In the genomic region with DNA sequence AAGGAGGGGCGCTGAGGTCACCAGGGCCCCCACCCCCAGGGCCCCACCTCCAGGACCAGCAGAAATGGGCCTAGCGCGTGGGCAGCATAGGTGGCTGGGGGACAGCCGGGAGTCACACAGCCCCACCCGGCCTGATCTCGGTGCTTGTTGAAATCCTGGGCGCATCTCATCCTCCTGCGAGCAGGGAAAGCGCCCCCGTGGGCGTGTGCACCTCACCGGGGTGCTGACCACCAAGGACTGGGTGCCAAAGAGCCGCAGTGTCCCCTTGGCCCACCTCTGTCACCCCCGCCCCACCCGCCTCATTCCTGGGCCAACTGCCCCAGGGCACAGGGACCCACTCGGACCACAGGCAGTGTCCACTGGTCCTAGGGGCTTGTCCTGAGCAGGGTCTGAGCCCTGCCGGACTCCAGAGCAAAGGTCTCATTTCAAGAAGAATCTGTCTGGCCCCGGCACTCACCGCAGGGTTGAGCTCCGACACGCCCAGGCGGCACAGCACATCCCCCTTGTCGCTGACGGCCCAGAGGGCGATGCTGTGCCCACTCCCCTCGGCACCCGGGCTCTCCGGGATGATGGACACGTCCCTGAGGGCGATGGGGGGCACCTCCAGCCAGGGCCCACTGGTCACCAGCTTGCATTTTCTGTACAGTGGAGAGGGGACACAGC, we compare ENCODE assay signal across 19 cellular contexts. TPM values are rescaled to one million over a fixed set of nuclear protein-coding genes. Genes with fewer than 3 reads are reported as not detected.
DNase-seq lines count a peak whose midpoint lies in the region; ATAC-seq and TF ChIP-seq lines count a peak whose summit lies in the region.
"Had no signal": no experiment of that assay in that cellular context is flagged by ENCODE, and none has a peak within 500 bp of the region (broad histone marks: within the 10 kb centered on the region; RNA-seq: fewer than 3 reads in every experiment).

No MANE protein-coding gene starts in this region.

- no CpG with 5 or more reads among the region's 30 CpGs for WGBS in neuronal stem cell (ENCODE audit: extremely low coverage in 2 of 2, insufficient read length in 2 of 2, insufficient replicate concordance in 1 of 2), 2 donors

- H3K4me3 ChIP-seq in neuronal stem cell (ENCODE audit: low read length in 2 of 2), result no peak overlapping the region

- H2BK5ac ChIP-seq in neuronal stem cell (ENCODE audit: low read length), result no peak overlapping the region

- no peaks in the 10 kb centered on the region for H3K27me3 ChIP-seq in neuronal stem cell (ENCODE audit: control insufficient read depth in 3 of 3, insufficient read depth in 3 of 3, low read depth in 1 of 3, low read length in 3 of 3)

- no peak overlapping the region for H3K14ac ChIP-seq in neuronal stem cell (ENCODE audit: low read length)

- H3K9me3 Mint-ChIP-seq in natural killer cell treated with Interleukin-12 subunit alpha and Interleukin-12 subunit beta and Interleukin-15 and Interleukin-18, amount 100 ng/mL, for 72 hours, result no peaks in the 10 kb centered on the region
- H3K9me3 Mint-ChIP-seq in natural killer cell, result no peaks in the 10 kb centered on the region
- H3K9me3 Mint-ChIP-seq: H9 had no signal

- DNase-seq in natural killer cell treated with Interleukin-12 subunit alpha and Interleukin-12 subunit beta and Interleukin-15 and Interleukin-18, amount 100 ng/mL, for 72 hours (ENCODE audit: low spot score), result peak; percentile 52
- DNase-seq in natural killer cell, result no peak
- DNase-seq in neuronal stem cell (ENCODE audit: low spot score), result no peak
- no peak for DNase-seq in NCI-H2171 (lab: John Stamatoyannopoulos, UW)
- DNase-seq: ACHN, C1 segment of cervical spinal cord, DMS79 treated with DMSO at 0.1 percent for 48 hours, H9, KBM-7, NCI-H1105 treated with DMSO at 0.1 percent for 48 hours, NCI-H187, NCI-H2107, NCI-H2227 treated with DMSO at 0.1 percent for 48 hours, NCI-H510A treated with DMSO at 0.1 percent for 48 hours, NCI-H774 had no signal

- H2BK15ac ChIP-seq in neuronal stem cell (ENCODE audit: low read length), result no peak overlapping the region

- intact Hi-C loops in natural killer cell (cut with micrococcal nuclease), result no loop called here

- H3K4me1 ChIP-seq in neuronal stem cell (ENCODE audit: control insufficient read depth in 2 of 2, insufficient read depth in 1 of 2, low read depth in 1 of 2, low read length in 2 of 2), result peaks cover 3 to 5% of the 10 kb centered on the region in 2 donors

- H3K27ac ChIP-seq in VCaP, result peak overlapping the region; percentile 43; the same call in 1 of the 2 replicates
- H3K27ac ChIP-seq in neuronal stem cell (replicated peaks; ENCODE audit: low read length), result no peak overlapping the region

- H3K36me3 ChIP-seq in neuronal stem cell (replicated peaks in 1 of 2; ENCODE audit: control insufficient read depth in 2 of 2, insufficient read depth in 2 of 2, low read length in 2 of 2), result peaks cover 8 to 18% of the 10 kb centered on the region in 2 donors

- no peaks in the 10 kb centered on the region for H3K27me3 Mint-ChIP-seq in natural killer cell treated with Interleukin-12 subunit alpha and Interleukin-12 subunit beta and Interleukin-15 and Interleukin-18, amount 100 ng/mL, for 72 hours
- no peaks in the 10 kb centered on the region for H3K27me3 Mint-ChIP-seq in natural killer cell (ENCODE audit: low read depth in 2 of 2)

- H3K4me2 ChIP-seq in neuronal stem cell (ENCODE audit: insufficient read depth, low read length, poor library complexity, severe bottlenecking), result no peak overlapping the region

- no peak overlapping the region for H3K27ac Mint-ChIP-seq in natural killer cell treated with Interleukin-12 subunit alpha and Interleukin-12 subunit beta and Interleukin-15 and Interleukin-18, amount 100 ng/mL, for 72 hours
- H3K27ac Mint-ChIP-seq in natural killer cell, result no peak overlapping the region

- no peak overlapping the region for H2BK12ac ChIP-seq in neuronal stem cell (ENCODE audit: low read length)

- no peak overlapping the region for H3K4ac ChIP-seq in neuronal stem cell (ENCODE audit: low read length)

- no peak overlapping the region for H4K8ac ChIP-seq in neuronal stem cell (ENCODE audit: low read depth, low read length)

- H3K9me3 ChIP-seq in neuronal stem cell (replicated peaks in 1 of 2; ENCODE audit: control insufficient read depth in 2 of 2, insufficient read depth in 1 of 2, low read depth in 1 of 2, low read length in 2 of 2), result no peaks in the 10 kb centered on the region

- peak overlapping the region; percentile 28 for H3K18ac ChIP-seq in neuronal stem cell (ENCODE audit: low read length)

- no peak overlapping the region for H3K9ac ChIP-seq in neuronal stem cell (ENCODE audit: low read depth, low read length, poor library complexity)

- peak overlapping the region; percentile 70 for H2AK5ac ChIP-seq in neuronal stem cell (ENCODE audit: low read depth, low read length)

- no peak overlapping the region for H4K91ac ChIP-seq in neuronal stem cell (ENCODE audit: low read depth, low read length, poor library complexity)

- H3K4me3 Mint-ChIP-seq in natural killer cell treated with Interleukin-12 subunit alpha and Interleukin-12 subunit beta and Interleukin-15 and Interleukin-18, amount 100 ng/mL, for 72 hours, result no peak overlapping the region
- no peak overlapping the region for H3K4me3 Mint-ChIP-seq in natural killer cell
- H3K4me3 Mint-ChIP-seq: H9 had no signal

- no peak overlapping the region for H2AFZ ChIP-seq in neuronal stem cell (ENCODE audit: low read length)

- peaks cover 2% of the 10 kb centered on the region for H3K79me1 ChIP-seq in neuronal stem cell (ENCODE audit: low read depth, low read length)

- peaks cover 11 to 14% of the 10 kb centered on the region in 2 donors for H3K4me1 Mint-ChIP-seq in natural killer cell treated with Interleukin-12 subunit alpha and Interleukin-12 subunit beta and Interleukin-15 and Interleukin-18, amount 100 ng/mL, for 72 hours (ENCODE audit: low read depth in 2 of 2)
- peaks cover 8 to 15% of the 10 kb centered on the region in 2 donors for H3K4me1 Mint-ChIP-seq in natural killer cell

- H3K36me3 Mint-ChIP-seq in natural killer cell treated with Interleukin-12 subunit alpha and Interleukin-12 subunit beta and Interleukin-15 and Interleukin-18, amount 100 ng/mL, for 72 hours, result no peaks in the 10 kb centered on the region
- no peaks in the 10 kb centered on the region for H3K36me3 Mint-ChIP-seq in natural killer cell

- no peak for TF ChIP-seq CTCF in natural killer cell (IDR thresholded peaks at IDR 0.05)
- TF ChIP-seq CTCF in VCaP (conservative IDR thresholded peaks at IDR 0.05), result no peak

- no peak for ATAC-seq in natural killer cell treated with Interleukin-12 subunit alpha and Interleukin-12 subunit beta and Interleukin-15 and Interleukin-18, amount 100 ng/mL, for 72 hours
- ATAC-seq in natural killer cell (no peak), HG02678 (IDR thresholded peaks at IDR 0.05; ENCODE audit: unreplicated experiment) (no peak), GM21423 (IDR thresholded peaks at IDR 0.05; ENCODE audit: unreplicated experiment) (no peak)
- ATAC-seq: HepG2 had no signal

- no peak overlapping the region for H3K23ac ChIP-seq in neuronal stem cell (ENCODE audit: low read depth, low read length, poor library complexity)

- no peak overlapping the region for H2BK120ac ChIP-seq in neuronal stem cell (ENCODE audit: low read depth, low read length)

RNA-seq across cellular contexts. Expression of gene BHLHA15, which starts 11.4 kb away (rescaled TPM):
- 1 to 10 TPM; 1.8 to 2.4 TPM for total RNA-seq in natural killer cell treated with Interleukin-12 subunit alpha and Interleukin-12 subunit beta and Interleukin-15 and Interleukin-18, amount 100 ng/mL, for 72 hours
- 1 to 10 TPM in 1 of 3 donors, not detected in 2; 3.3 TPM for total RNA-seq in natural killer cell
- 2.4 TPM for polyA plus RNA-seq in neuronal stem cell (2013, experiment 1 of 2)
- 2.2 TPM for polyA plus RNA-seq in neuronal stem cell (2013, experiment 2 of 2)

RNA-seq across cellular contexts. Expression of gene TECPR1, which starts 29.4 kb away (rescaled TPM):
- 10 to 100 TPM; 42.1 to 68.6 TPM for total RNA-seq in natural killer cell treated with Interleukin-12 subunit alpha and Interleukin-12 subunit beta and Interleukin-15 and Interleukin-18, amount 100 ng/mL, for 72 hours
- total RNA-seq in natural killer cell, result 10 to 100 TPM; 68.8 to 76.7 (median 70.3) TPM
- polyA plus RNA-seq in neuronal stem cell (2013, experiment 1 of 2), result 7.3 TPM
- 7.5 TPM for polyA plus RNA-seq in neuronal stem cell (2013, experiment 2 of 2)

RNA-seq across cellular contexts. Expression of gene BRI3, which starts 58.8 kb away (rescaled TPM):
- total RNA-seq in natural killer cell treated with Interleukin-12 subunit alpha and Interleukin-12 subunit beta and Interleukin-15 and Interleukin-18, amount 100 ng/mL, for 72 hours, result 10 to 100 TPM; 40.3 to 48.6 TPM
- total RNA-seq in natural killer cell, result 10 to 100 TPM; 81.9 to 97.1 (median 90.0) TPM
- 197 TPM for polyA plus RNA-seq in neuronal stem cell (2013, experiment 1 of 2)
- 198 TPM for polyA plus RNA-seq in neuronal stem cell (2013, experiment 2 of 2)
